In the genomic region with DNA sequence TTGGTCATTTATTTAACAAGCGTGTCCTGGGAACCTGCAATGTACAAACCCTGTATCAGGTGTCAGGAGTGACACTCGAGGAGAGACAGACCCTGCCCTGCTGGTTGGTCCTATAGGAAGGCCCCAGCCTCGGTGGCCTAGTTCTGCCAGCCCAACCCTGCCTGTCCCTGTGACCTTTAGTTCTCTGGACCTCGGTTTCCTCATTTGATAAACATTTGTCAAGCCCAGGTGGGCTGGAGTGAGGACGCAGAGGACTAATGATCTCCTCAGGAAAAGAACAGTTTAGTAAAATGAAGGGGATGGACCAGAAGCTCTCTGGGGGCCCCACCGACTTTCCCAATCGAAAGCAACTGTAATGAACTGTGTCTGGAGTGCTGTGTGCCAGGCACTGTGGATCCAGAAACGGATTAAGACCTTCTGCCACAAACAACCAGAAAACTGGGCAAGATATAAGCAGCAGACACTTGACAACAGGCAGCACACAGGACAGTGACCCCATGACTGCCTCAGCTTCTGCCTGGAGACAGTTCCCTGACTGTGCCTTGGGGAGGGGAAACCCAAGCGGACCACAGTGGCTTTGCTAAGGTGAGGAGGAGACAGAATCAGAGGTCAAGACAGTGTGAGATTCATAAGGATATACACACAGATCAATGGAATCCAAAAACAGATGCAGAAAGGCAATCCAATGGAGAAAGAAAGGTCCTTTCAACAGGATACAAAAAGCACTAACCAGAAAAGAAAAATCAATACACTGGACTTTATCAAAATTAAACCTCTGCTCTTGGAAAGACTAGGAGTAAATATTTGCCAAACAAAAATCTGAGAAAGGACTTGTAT, we compare ENCODE assay signal across 25 cellular contexts. TPM values are rescaled to one million over a fixed set of nuclear protein-coding genes. Genes with fewer than 3 reads are reported as not detected.
DNase-seq lines count a peak whose midpoint lies in the region; ATAC-seq, FAIRE-seq and TF ChIP-seq lines count a peak whose summit lies in the region.
"Had no signal": no experiment of that assay in that cellular context is flagged by ENCODE, and none has a peak within 500 bp of the region (broad histone marks: within the 10 kb centered on the region; RNA-seq: fewer than 3 reads in every experiment).

No MANE protein-coding gene starts in this region.

- no peaks in the 10 kb centered on the region for H4K20me1 ChIP-seq in osteoblast (ENCODE audit: insufficient read depth, low read length)
- H4K20me1 ChIP-seq in GM23248 (ENCODE audit: insufficient read depth) = no peaks in the 10 kb centered on the region

- H3K4me3 ChIP-seq in HEK293 (ENCODE audit: low read depth, low read length) (no peak overlapping the region), adipocyte (ENCODE audit: low read length) (no peak overlapping the region), kidney (ENCODE audit: low read length in 2 of 2) (no peak overlapping the region), osteoblast (ENCODE audit: insufficient read depth, low read length) (no peak overlapping the region), GM23248 (no peak overlapping the region)
- H3K4me3 ChIP-seq: heart left ventricle, lung, tibial nerve had no signal

- no peak for FAIRE-seq in kidney (lab: Jason Lieb, UNC)

- H3K27ac ChIP-seq in HEK293 (ENCODE audit: extremely low read depth, low read depth, low read length) (no peak overlapping the region), kidney (ENCODE audit: low read depth in 2 of 2, low read length in 2 of 2) (no peak overlapping the region), osteoblast (ENCODE audit: low read depth, low read length) (no peak overlapping the region), GM23248 (no peak overlapping the region)
- H3K27ac ChIP-seq: tibial nerve had no signal

- peaks cover 9% of the 10 kb centered on the region for H3K27me3 Mint-ChIP-seq in activated CD4-positive, alpha-beta T cell treated with anti-CD3 and anti-CD28 coated beads, Interleukin-2, amount 10 ng/mL, durations not matched to agents 7 days and 5 days
- H3K27me3 Mint-ChIP-seq: activated naive CD8-positive, alpha-beta T cell treated with anti-CD3 and anti-CD28 coated beads for 36 hours; stimulated activated naive CD8-positive, alpha-beta T cell treated with anti-CD3 and anti-CD28 coated beads, Interleukin-15, amount 100 ng/mL, for 72 hours had no signal

- peaks cover 12% of the 10 kb centered on the region for H3K4me1 Mint-ChIP-seq in activated CD4-positive, alpha-beta T cell treated with anti-CD3 and anti-CD28 coated beads, Interleukin-2, amount 10 ng/mL, durations not matched to agents 7 days and 5 days

- H3K9me3 ChIP-seq in HEK293 (ENCODE audit: control insufficient read depth, insufficient read depth, low read depth, low read length) = no peaks in the 10 kb centered on the region
- no peaks in the 10 kb centered on the region for H3K9me3 ChIP-seq in adipocyte (ENCODE audit: control insufficient read depth, low read length)
- no peaks in the 10 kb centered on the region for H3K9me3 ChIP-seq in kidney (ENCODE audit: control insufficient read depth in 1 of 2, low read length in 2 of 2)
- H3K9me3 ChIP-seq in osteoblast (ENCODE audit: low read depth, low read length) = no peaks in the 10 kb centered on the region
- H3K9me3 ChIP-seq in GM23248 (ENCODE audit: low read depth) = no peaks in the 10 kb centered on the region
- H3K9me3 ChIP-seq: heart left ventricle, tibial nerve had no signal

- peaks cover 2% of the 10 kb centered on the region for H3K36me3 Mint-ChIP-seq in activated CD4-positive, alpha-beta T cell treated with anti-CD3 and anti-CD28 coated beads, Interleukin-2, amount 10 ng/mL, durations not matched to agents 7 days and 5 days (ENCODE audit: low read depth)
- H3K36me3 Mint-ChIP-seq: activated naive CD8-positive, alpha-beta T cell treated with anti-CD3 and anti-CD28 coated beads for 36 hours; immature natural killer cell had no signal

- H3K4me1 ChIP-seq in HEK293 (ENCODE audit: control insufficient read depth, insufficient read depth, low read length) (peaks cover 21% of the 10 kb centered on the region), adipocyte (ENCODE audit: control insufficient read depth, insufficient read depth, low read length) (peaks cover 54% of the 10 kb centered on the region), kidney (ENCODE audit: control insufficient read depth in 1 of 2, insufficient read depth in 1 of 2, low read depth in 1 of 2, low read length in 2 of 2) (peaks cover 18 to 29% of the 10 kb centered on the region in 2 donors), osteoblast (ENCODE audit: insufficient read depth, low read length) (peaks cover 28% of the 10 kb centered on the region), GM23248 (ENCODE audit: insufficient read depth) (peaks cover 20% of the 10 kb centered on the region)

- intact Hi-C loops in kidney (cut with DNase I) = no loop called here

- H3K36me3 ChIP-seq in HEK293 (ENCODE audit: control insufficient read depth in 2 of 2, insufficient read depth in 1 of 2, low read length in 2 of 2) (peaks cover 0 to 9% of the 10 kb centered on the region in 2 experiments; a peak in 2 of 3 replicates), adipocyte (ENCODE audit: control insufficient read depth, insufficient read depth, low read length, severe bottlenecking) (no peaks in the 10 kb centered on the region), kidney (ENCODE audit: control insufficient read depth in 1 of 2, insufficient read depth in 2 of 2, low read length in 2 of 2) (no peaks in the 10 kb centered on the region), osteoblast (ENCODE audit: insufficient read depth, low read length) (no peaks in the 10 kb centered on the region), GM23248 (ENCODE audit: low read depth) (no peaks in the 10 kb centered on the region)
- H3K36me3 ChIP-seq: heart left ventricle, tibial nerve had no signal

- H3K27me3 ChIP-seq in adipocyte (replicated peaks; ENCODE audit: control insufficient read depth, insufficient read depth, low read length) (no peaks in the 10 kb centered on the region), osteoblast (ENCODE audit: insufficient read depth, low read length) (no peaks in the 10 kb centered on the region), GM23248 (replicated peaks; ENCODE audit: insufficient read depth) (no peaks in the 10 kb centered on the region)
- H3K27me3 ChIP-seq: heart left ventricle, tibial nerve had no signal

- no peaks in the 10 kb centered on the region for H3K9me2 ChIP-seq in GM23248 (ENCODE audit: insufficient read depth)

- DNase-seq in adipocyte (ENCODE audit: low read depth) = no peak
- peak; percentile 48 for DNase-seq in kidney
- peak; percentile 14 for DNase-seq in osteoblast (ENCODE audit: insufficient read length, low spot score, missing footprints)
- DNase-seq in hippocampal formation (lab: John Stamatoyannopoulos, UW) = no peak
- DNase-seq in activated CD4-positive, alpha-beta T cell treated with anti-CD3 and anti-CD28 coated beads, Interleukin-2, amount 10 ng/mL, durations not matched to agents 7 days and 5 days = no peak
- DNase-seq in GM23248 = no peak
- DNase-seq: activated B cell treated with CpG ODN at 0.5 μM for 24 hours; activated CD4-positive, alpha-beta T cell treated with anti-CD3 and anti-CD28 coated beads, Interleukin-2, amount 50 U/mL, for 4 hours; activated CD8-positive, alpha-beta memory T cell treated with anti-CD3 and anti-CD28 coated beads, Interleukin-2, amount 50 U/mL, for 48 hours; activated naive CD8-positive, alpha-beta T cell treated with anti-CD3 and anti-CD28 coated beads for 36 hours; HFFc6; immature natural killer cell; MM.1S; NCI-H1417; NCI-H2081 treated with DMSO at 0.1 percent for 48 hours; NCI-H345; NCI-H774; stimulated activated naive CD8-positive, alpha-beta T cell treated with anti-CD3 and anti-CD28 coated beads, Interleukin-15, amount 100 ng/mL, for 72 hours had no signal

- H3K79me2 ChIP-seq in osteoblast (ENCODE audit: insufficient read depth, low read length) = no peaks in the 10 kb centered on the region
- no peaks in the 10 kb centered on the region for H3K79me2 ChIP-seq in GM23248 (ENCODE audit: insufficient read depth)

- H3K27ac Mint-ChIP-seq in activated CD4-positive, alpha-beta T cell treated with anti-CD3 and anti-CD28 coated beads, Interleukin-2, amount 10 ng/mL, durations not matched to agents 7 days and 5 days = no peak overlapping the region
- H3K27ac Mint-ChIP-seq: activated B cell treated with CpG ODN at 0.5 μM for 24 hours; activated naive CD8-positive, alpha-beta T cell treated with anti-CD3 and anti-CD28 coated beads for 36 hours; HFFc6; immature natural killer cell; stimulated activated naive CD8-positive, alpha-beta T cell treated with anti-CD3 and anti-CD28 coated beads, Interleukin-15, amount 100 ng/mL, for 72 hours had no signal

- in situ Hi-C loops in GM23248 (cut with MboI) = no loop called here

- H3K4me2 ChIP-seq in osteoblast (ENCODE audit: insufficient read depth, low read length) = no peak overlapping the region
- H3K4me2 ChIP-seq in GM23248 (ENCODE audit: unreplicated experiment) = no peak overlapping the region

- H3K9ac ChIP-seq in adipocyte (ENCODE audit: low read length) = peak overlapping the region; percentile 8
- H3K9ac ChIP-seq in kidney (ENCODE audit: low read length in 2 of 2) = no peak overlapping the region
- H3K9ac ChIP-seq in GM23248 = no peak overlapping the region

- H2AFZ ChIP-seq in osteoblast (ENCODE audit: low read length) (no peak overlapping the region), GM23248 (no peak overlapping the region)

- H3K9me3 Mint-ChIP-seq in activated CD4-positive, alpha-beta T cell treated with anti-CD3 and anti-CD28 coated beads, Interleukin-2, amount 10 ng/mL, durations not matched to agents 7 days and 5 days = no peaks in the 10 kb centered on the region
- H3K9me3 Mint-ChIP-seq: activated B cell treated with CpG ODN at 0.5 μM for 24 hours; activated naive CD8-positive, alpha-beta T cell treated with anti-CD3 and anti-CD28 coated beads for 36 hours; HFFc6; immature natural killer cell; stimulated activated naive CD8-positive, alpha-beta T cell treated with anti-CD3 and anti-CD28 coated beads, Interleukin-15, amount 100 ng/mL, for 72 hours had no signal

- no peak for TF ChIP-seq CTCF in HEK293 (tag by site-specific recombination; IDR thresholded peaks at IDR 0.05)
- TF ChIP-seq CTCF in kidney (IDR thresholded peaks at IDR 0.05; ENCODE audit: borderline replicate concordance, extremely low read depth, insufficient read depth) = no peak
- no peak for TF ChIP-seq CTCF in osteoblast (IDR thresholded peaks at IDR 0.05; ENCODE audit: extremely low read depth, low read depth, low read length)

- CTCF ChIA-PET in HEK293 (lab: Yijun Ruan, JAX) = interaction anchor here (0.7 to 5.4 kb wide), 9 partner anchors 8 to 133 kb away, joined by 3 to 49 read pairs (median 7); no protein-coding TSS in a partner anchor
- CTCF ChIA-PET in activated CD4-positive, alpha-beta T cell treated with anti-CD3 and anti-CD28 coated beads, Interleukin-2, amount 10 ng/mL, durations not matched to agents 7 days and 5 days (lab: Charles Lee) = interaction anchor here (1.1 kb wide), 1 partner anchor 26 kb away, joined by 4 read pairs; no protein-coding TSS in a partner anchor

- 59 to 66% methylated on average over 9 of the region's 9 CpGs for WGBS in GM23248 (ENCODE audit: low coverage in 1 of 2, low lambda C conversion rate in 2 of 2, missing lambda C conversion rate in 2 of 2), 2 experiments

- POLR2A ChIA-PET in HEK293 (lab: Yijun Ruan, JAX) = interaction anchor here (1.6 kb wide), 1 partner anchor 9 kb away, joined by 5 read pairs; no protein-coding TSS in a partner anchor
- POLR2A ChIA-PET in activated CD4-positive, alpha-beta T cell treated with anti-CD3 and anti-CD28 coated beads, Interleukin-2, amount 10 ng/mL, durations not matched to agents 7 days and 5 days (lab: Charles Lee) = no interaction called here

- no peak for ATAC-seq in GM21619 (IDR thresholded peaks at IDR 0.05; ENCODE audit: unreplicated experiment)
- ATAC-seq: heart left ventricle; stimulated activated naive CD8-positive, alpha-beta T cell treated with anti-CD3 and anti-CD28 coated beads, Interleukin-15, amount 100 ng/mL, for 72 hours had no signal

- H3F3A ChIP-seq in GM23248 (ENCODE audit: insufficient read depth) = peaks cover 36% of the 10 kb centered on the region

- H3K4me3 Mint-ChIP-seq in activated CD4-positive, alpha-beta T cell treated with anti-CD3 and anti-CD28 coated beads, Interleukin-2, amount 10 ng/mL, durations not matched to agents 7 days and 5 days = no peak overlapping the region
- H3K4me3 Mint-ChIP-seq: activated B cell treated with CpG ODN at 0.5 μM for 24 hours; activated naive CD8-positive, alpha-beta T cell treated with anti-CD3 and anti-CD28 coated beads for 36 hours; HFFc6; immature natural killer cell; stimulated activated naive CD8-positive, alpha-beta T cell treated with anti-CD3 and anti-CD28 coated beads, Interleukin-15, amount 100 ng/mL, for 72 hours had no signal

RNA-seq across cellular contexts. Expression of gene PRCD, which starts 8.8 kb away (rescaled TPM):
- 2.2 TPM for total RNA-seq in kidney
- polyA plus RNA-seq in kidney (ENCODE audit: insufficient read depth, low read depth, low replicate concordance) = not detected
- total RNA-seq in osteoblast = 4.0 and 5.3 TPM in 2 replicates
- total RNA-seq in activated CD4-positive, alpha-beta T cell treated with anti-CD3 and anti-CD28 coated beads, Interleukin-2, amount 10 ng/mL, durations not matched to agents 7 days and 5 days = not detected
- total RNA-seq in GM23248 (2014; rRNA removed; shearing (Covaris generic)) = 1.5 and 3.4 TPM in 2 replicates
- 0.43 and 0.93 TPM in 2 replicates for polyA plus RNA-seq in GM23248 (2016; fragmentation: Nextera tagmentation; extraction: Ambion mirVana)
- total RNA-seq: HFFc6; myocyte; T-helper 2 cell treated with Interferon-gamma antibody and Interleukin-4, amounts not matched to agents 100 ng/mL and 5 ng/mL, for 36 hours had no signal

RNA-seq across cellular contexts. Expression of gene CYGB, which starts 11.1 kb away (rescaled TPM):
- total RNA-seq in kidney (12.6 TPM), osteoblast (39.1 and 74.0 TPM in 2 replicates)
- polyA plus RNA-seq in kidney (ENCODE audit: insufficient read depth, low read depth, low replicate concordance) (6.7 TPM), GM23248 (2016; fragmentation: Nextera tagmentation; extraction: Ambion mirVana) (1.1 and 1.6 TPM in 2 replicates)
- not detected for total RNA-seq in activated CD4-positive, alpha-beta T cell treated with anti-CD3 and anti-CD28 coated beads, Interleukin-2, amount 10 ng/mL, durations not matched to agents 7 days and 5 days
- total RNA-seq in GM23248 (2014; rRNA removed; shearing (Covaris generic)) = 6.3 and 8.3 TPM in 2 replicates

RNA-seq across cellular contexts. Expression of gene ST6GALNAC2, which starts 37.1 kb away (rescaled TPM):
- 28.6 TPM for total RNA-seq in kidney
- 6.5 TPM for polyA plus RNA-seq in kidney (ENCODE audit: insufficient read depth, low read depth, low replicate concordance)
- 0.36 and 0.59 TPM in 2 replicates for total RNA-seq in osteoblast
- total RNA-seq in activated CD4-positive, alpha-beta T cell treated with anti-CD3 and anti-CD28 coated beads, Interleukin-2, amount 10 ng/mL, durations not matched to agents 7 days and 5 days = not detected
- 0.65 and 1.4 TPM in 2 replicates for total RNA-seq in GM23248 (2014; rRNA removed; shearing (Covaris generic))
- polyA plus RNA-seq in GM23248 (2016; fragmentation: Nextera tagmentation; extraction: Ambion mirVana) = 0.96 and 1.0 TPM in 2 replicates
- total RNA-seq: activated B cell treated with CpG ODN at 0.5 μM for 24 hours; activated naive CD8-positive, alpha-beta T cell treated with anti-CD3 and anti-CD28 coated beads for 36 hours; T-helper 2 cell treated with Interferon-gamma antibody and Interleukin-4, amounts not matched to agents 100 ng/mL and 5 ng/mL, for 36 hours had no signal

RNA-seq across cellular contexts. Expression of gene RHBDF2, which starts 47.4 kb away (rescaled TPM):
- total RNA-seq in kidney = 58.6 TPM
- 6.8 TPM for polyA plus RNA-seq in kidney (ENCODE audit: insufficient read depth, low read depth, low replicate concordance)
- total RNA-seq in osteoblast = 7.1 and 8.3 TPM in 2 replicates
- 10 to 100 TPM; 37.1 to 41.6 TPM for total RNA-seq in activated CD4-positive, alpha-beta T cell treated with anti-CD3 and anti-CD28 coated beads, Interleukin-2, amount 10 ng/mL, durations not matched to agents 7 days and 5 days
- total RNA-seq in GM23248 (2014; rRNA removed; shearing (Covaris generic)) = 8.9 and 10.0 TPM in 2 replicates
- polyA plus RNA-seq in GM23248 (2016; fragmentation: Nextera tagmentation; extraction: Ambion mirVana) = 12.7 and 12.9 TPM in 2 replicates

Comparison
In these comparisons a context has a peak if more than half of its experiments do, and no peak if none do; other contexts are left out.
1. DNase-seq: peak in kidney (single experiment) and osteoblast (single experiment); none in adipocyte (single experiment), hippocampal formation (0 of 2), activated CD4-positive, alpha-beta T cell treated with anti-CD3 and anti-CD28 coated beads, Interleukin-2, amount 10 ng/mL, durations not matched to agents 7 days and 5 days (single experiment) and GM23248 (single experiment).
2. RNA of gene ST6GALNAC2, which starts 37.1 kb away (total RNA-seq): 28.6 TPM in kidney (single experiment); 0.65 to 1.4 TPM in GM23248, 0.36 to 0.59 TPM in osteoblast and not detected in activated CD4-positive, alpha-beta T cell treated with anti-CD3 and anti-CD28 coated beads, Interleukin-2, amount 10 ng/mL, durations not matched to agents 7 days and 5 days; every median in the first group is over 10 times any median in the second.